8 cellular contexts compared by ENCODE assay signal in genomic region chr1:111520040-111520439, GRCh38. TPM values are rescaled to one million over a fixed set of nuclear protein-coding genes. Genes with fewer than 3 reads are reported as not detected.
"Had no signal": no experiment of that assay in that cellular context is flagged by ENCODE, and none has a peak within 500 bp of the region (broad histone marks: within the 10 kb centered on the region; RNA-seq: fewer than 3 reads in every experiment).

No MANE protein-coding gene starts in this region.

- H3K27ac Mint-ChIP-seq: GM23338, H9, IgD-negative memory B cell had no signal

- H3K36me3 Mint-ChIP-seq: IgD-negative memory B cell had no signal

- H3K4me3 Mint-ChIP-seq: GM23338, H9 had no signal

- H3K27me3 Mint-ChIP-seq: IgD-negative memory B cell had no signal

- ATAC-seq: GM23338, HepG2 had no signal

- DNase-seq: H9, HCEC 1CT, KBM-7 had no signal

RNA-seq across cellular contexts. Expression of gene ADORA3, which starts 16.6 kb away (rescaled TPM):
- total RNA-seq: GM23338, H1, H9, HepG2, HT1080 had no signal
- polyA plus RNA-seq: GM23338, HepG2 had no signal

RNA-seq across cellular contexts. Expression of gene TMIGD3, which starts 16.6 kb away (rescaled TPM):
- total RNA-seq: GM23338, H1, H9, HepG2, HT1080 had no signal
- polyA plus RNA-seq: GM23338, H1, HepG2, IgD-negative memory B cell had no signal

RNA-seq across cellular contexts. Expression of gene C1orf162, which starts 46.3 kb away (rescaled TPM):
- total RNA-seq: H9 had no signal
